Comparison of ENCODE assay signal across 1 cellular context in the genomic region with DNA sequence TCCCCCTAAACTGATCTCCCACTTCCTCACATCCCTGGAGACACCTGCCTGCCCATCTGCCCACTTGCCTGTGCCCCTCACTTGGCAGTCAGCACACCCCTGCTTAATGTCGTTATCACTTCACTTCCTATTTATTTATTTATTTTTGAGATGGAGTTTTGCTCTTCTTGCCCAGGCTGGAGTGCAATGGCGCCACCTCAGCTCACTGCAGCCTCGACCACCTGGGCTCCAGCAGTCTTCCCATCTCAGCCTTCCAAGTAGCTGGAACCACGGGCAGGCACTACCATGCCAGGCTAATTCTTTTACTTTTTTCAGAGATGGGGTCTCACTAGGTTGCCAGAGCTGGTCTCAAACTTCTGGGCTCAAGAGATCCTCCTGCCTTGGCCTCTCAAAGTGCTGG.
TF ChIP-seq lines count a peak whose summit lies in the region.

No MANE protein-coding gene starts in this region.

TF ChIP-seq in HCT116, 20 proteins besides CTCF, POLR2A, EP300 and RAD21:
- no peak for TF ChIP-seq JUND (IDR thresholded peaks at IDR 0.05)
- TF ChIP-seq, protein P1, sequence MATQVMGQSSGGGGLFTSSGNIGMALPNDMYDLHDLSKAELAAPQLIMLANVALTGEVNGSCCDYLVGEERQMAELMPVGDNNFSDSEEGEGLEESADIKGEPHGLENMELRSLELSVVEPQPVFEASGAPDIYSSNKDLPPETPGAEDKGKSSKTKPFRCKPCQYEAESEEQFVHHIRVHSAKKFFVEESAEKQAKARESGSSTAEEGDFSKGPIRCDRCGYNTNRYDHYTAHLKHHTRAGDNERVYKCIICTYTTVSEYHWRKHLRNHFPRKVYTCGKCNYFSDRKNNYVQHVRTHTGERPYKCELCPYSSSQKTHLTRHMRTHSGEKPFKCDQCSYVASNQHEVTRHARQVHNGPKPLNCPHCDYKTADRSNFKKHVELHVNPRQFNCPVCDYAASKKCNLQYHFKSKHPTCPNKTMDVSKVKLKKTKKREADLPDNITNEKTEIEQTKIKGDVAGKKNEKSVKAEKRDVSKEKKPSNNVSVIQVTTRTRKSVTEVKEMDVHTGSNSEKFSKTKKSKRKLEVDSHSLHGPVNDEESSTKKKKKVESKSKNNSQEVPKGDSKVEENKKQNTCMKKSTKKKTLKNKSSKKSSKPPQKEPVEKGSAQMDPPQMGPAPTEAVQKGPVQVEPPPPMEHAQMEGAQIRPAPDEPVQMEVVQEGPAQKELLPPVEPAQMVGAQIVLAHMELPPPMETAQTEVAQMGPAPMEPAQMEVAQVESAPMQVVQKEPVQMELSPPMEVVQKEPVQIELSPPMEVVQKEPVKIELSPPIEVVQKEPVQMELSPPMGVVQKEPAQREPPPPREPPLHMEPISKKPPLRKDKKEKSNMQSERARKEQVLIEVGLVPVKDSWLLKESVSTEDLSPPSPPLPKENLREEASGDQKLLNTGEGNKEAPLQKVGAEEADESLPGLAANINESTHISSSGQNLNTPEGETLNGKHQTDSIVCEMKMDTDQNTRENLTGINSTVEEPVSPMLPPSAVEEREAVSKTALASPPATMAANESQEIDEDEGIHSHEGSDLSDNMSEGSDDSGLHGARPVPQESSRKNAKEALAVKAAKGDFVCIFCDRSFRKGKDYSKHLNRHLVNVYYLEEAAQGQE (IDR thresholded peaks at IDR 0.05; ENCODE audit: low read depth) = no peak
- TF ChIP-seq MAX (IDR thresholded peaks at IDR 0.05) = no peak
- no peak for TF ChIP-seq YY1 (IDR thresholded peaks at IDR 0.05; ENCODE audit: extremely low read depth, insufficient replicate concordance, low read depth, low read length)
- TF ChIP-seq FOSL1 (IDR thresholded peaks at IDR 0.05; ENCODE audit: low read depth) = no peak
- no peak for TF ChIP-seq ATF3 (IDR thresholded peaks at IDR 0.05)
- TF ChIP-seq, protein P2, sequence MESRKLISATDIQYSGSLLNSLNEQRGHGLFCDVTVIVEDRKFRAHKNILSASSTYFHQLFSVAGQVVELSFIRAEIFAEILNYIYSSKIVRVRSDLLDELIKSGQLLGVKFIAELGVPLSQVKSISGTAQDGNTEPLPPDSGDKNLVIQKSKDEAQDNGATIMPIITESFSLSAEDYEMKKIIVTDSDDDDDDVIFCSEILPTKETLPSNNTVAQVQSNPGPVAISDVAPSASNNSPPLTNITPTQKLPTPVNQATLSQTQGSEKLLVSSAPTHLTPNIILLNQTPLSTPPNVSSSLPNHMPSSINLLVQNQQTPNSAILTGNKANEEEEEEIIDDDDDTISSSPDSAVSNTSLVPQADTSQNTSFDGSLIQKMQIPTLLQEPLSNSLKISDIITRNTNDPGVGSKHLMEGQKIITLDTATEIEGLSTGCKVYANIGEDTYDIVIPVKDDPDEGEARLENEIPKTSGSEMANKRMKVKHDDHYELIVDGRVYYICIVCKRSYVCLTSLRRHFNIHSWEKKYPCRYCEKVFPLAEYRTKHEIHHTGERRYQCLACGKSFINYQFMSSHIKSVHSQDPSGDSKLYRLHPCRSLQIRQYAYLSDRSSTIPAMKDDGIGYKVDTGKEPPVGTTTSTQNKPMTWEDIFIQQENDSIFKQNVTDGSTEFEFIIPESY (IDR thresholded peaks at IDR 0.05; ENCODE audit: extremely low read depth, insufficient replicate concordance, low read length) = no peak
- TF ChIP-seq CEBPB (IDR thresholded peaks at IDR 0.05; ENCODE audit: low read depth) = no peak
- TF ChIP-seq ZFX (IDR thresholded peaks at IDR 0.05) = no peak
- no peak for TF ChIP-seq SP1 (IDR thresholded peaks at IDR 0.05; ENCODE audit: low read depth)
- no peak for TF ChIP-seq EZH2phosphoT487 (IDR thresholded peaks at IDR 0.05; ENCODE audit: borderline replicate concordance)
- no peak for TF ChIP-seq TCF7L2 (IDR thresholded peaks at IDR 0.05; ENCODE audit: borderline replicate concordance, extremely low read depth, insufficient read depth, insufficient read length)
- no peak for TF ChIP-seq CBX3 (IDR thresholded peaks at IDR 0.05; ENCODE audit: low read depth)
- no peak for TF ChIP-seq EGR1 (IDR thresholded peaks at IDR 0.05; ENCODE audit: low read depth)
- no peak for TF ChIP-seq SRF (IDR thresholded peaks at IDR 0.05; ENCODE audit: low read depth)
- TF ChIP-seq ZNF274 (IDR thresholded peaks at IDR 0.05; ENCODE audit: low read depth, low read length) = no peak
- no peak for TF ChIP-seq POLR2AphosphoS5 (IDR thresholded peaks at IDR 0.05; ENCODE audit: low read depth, low read length)
- TF ChIP-seq ELF1 (IDR thresholded peaks at IDR 0.05; ENCODE audit: borderline replicate concordance, low read depth) = no peak
TF ChIP-seq in HCT116: peak in this region for 0.
